Comparison of ENCODE assay signal across 26 cellular contexts in the genomic region with DNA sequence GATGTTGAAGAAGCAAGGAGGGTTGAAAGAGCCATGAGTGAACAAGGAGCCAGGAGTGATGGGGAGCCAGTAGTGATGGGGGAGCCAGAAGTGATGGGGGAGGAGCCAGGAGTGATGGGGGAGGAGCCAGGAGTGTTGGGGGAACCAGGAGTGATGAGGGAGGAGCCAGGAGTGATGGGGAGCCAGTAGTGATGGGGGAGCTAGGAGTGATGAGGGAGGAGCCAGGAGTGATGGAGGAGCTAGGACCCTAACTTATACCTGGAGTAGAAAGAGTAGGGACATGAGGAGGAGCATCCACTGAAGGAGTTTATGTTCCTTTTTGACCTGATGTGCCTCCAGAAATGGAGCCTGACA. TPM values are rescaled to one million over a fixed set of nuclear protein-coding genes. Genes with fewer than 3 reads are reported as not detected.
"Had no signal": no experiment of that assay in that cellular context is flagged by ENCODE, and none has a peak within 500 bp of the region (broad histone marks: within the 10 kb centered on the region; RNA-seq: fewer than 3 reads in every experiment).

No MANE protein-coding gene starts in this region.

- ATAC-seq: activated T-cell treated with anti-CD3 and anti-CD28 coated beads, Interleukin-2, amount 50 U/mL, for 4 hours; left lobe of liver; naive thymus-derived CD4-positive, alpha-beta T cell; psoas muscle; T-cell had no signal

- H3K4me3 ChIP-seq: adrenal gland, ascending aorta, colonic mucosa, heart right ventricle, lung, ovary, psoas muscle, right atrium auricular region, thoracic aorta, upper lobe of left lung had no signal

- H3K9me3 ChIP-seq: adrenal gland, ascending aorta, colonic mucosa, heart right ventricle, ovary, psoas muscle, right atrium auricular region, thoracic aorta, upper lobe of left lung had no signal

- H3K36me3 Mint-ChIP-seq: activated naive CD8-positive, alpha-beta T cell; naive thymus-derived CD4-positive, alpha-beta T cell; T-cell had no signal

- H3K27me3 ChIP-seq: adrenal gland, ascending aorta, brain microvascular endothelial cell, colonic mucosa, heart right ventricle, ovary, right atrium auricular region, upper lobe of left lung had no signal

- H3K27me3 Mint-ChIP-seq: activated naive CD8-positive, alpha-beta T cell had no signal

- H3K4me1 ChIP-seq: ascending aorta, colonic mucosa had no signal

- DNase-seq: activated CD4-positive, alpha-beta T cell treated with anti-CD3 and anti-CD28 coated beads, Interleukin-2, amount 10 ng/mL, durations not matched to agents 7 days and 5 days; activated CD4-positive, CD25-positive, alpha-beta regulatory T cell treated with anti-CD3 and anti-CD28 coated beads, Interleukin-2, amount 50 U/mL, for 72 hours; activated CD8-positive, alpha-beta memory T cell treated with anti-CD3 and anti-CD28 coated beads for 24 hours; activated CD8-positive, alpha-beta memory T cell treated with anti-CD3 and anti-CD28 coated beads, Interleukin-2, amount 50 U/mL, for 4 hours; activated naive CD4-positive, alpha-beta T cell; activated T-cell treated with anti-CD3 and anti-CD28 coated beads, Interleukin-2, amount 50 U/mL, for 4 hours; brain microvascular endothelial cell; colonic mucosa; heart right ventricle; naive thymus-derived CD4-positive, alpha-beta T cell; ovary; psoas muscle; stimulated activated CD4-positive, alpha-beta T cell treated with anti-CD3 and anti-CD28 coated beads, Interleukin-4, amount 100 ng/mL, for 24 hours; stimulated activated naive CD4-positive, alpha-beta T cell treated with Interleukin-2 at 50 U/mL for 16 hours; T-cell; upper lobe of left lung had no signal

- H3K36me3 ChIP-seq: adrenal gland, ascending aorta, brain microvascular endothelial cell, colonic mucosa, heart right ventricle, ovary, right atrium auricular region, thoracic aorta, upper lobe of left lung, WERI-Rb-1 had no signal

- H3K27ac ChIP-seq: ascending aorta, brain microvascular endothelial cell, colonic mucosa, ovary, psoas muscle, thoracic aorta, upper lobe of left lung had no signal

- H3K4me3 Mint-ChIP-seq: activated CD4-positive, alpha-beta T cell treated with anti-CD3 and anti-CD28 coated beads, Interleukin-2, amount 10 ng/mL, durations not matched to agents 7 days and 5 days; activated naive CD8-positive, alpha-beta T cell; activated T-cell treated with anti-CD3 and anti-CD28 coated beads, Interleukin-2, amount 50 U/mL, for 4 hours; naive thymus-derived CD4-positive, alpha-beta T cell; T-cell; T-helper 2 cell treated with Interferon-gamma antibody and Interleukin-4, amounts not matched to agents 5 μg/mL and 100 μg/mL, for 36 hours had no signal

- H3K27ac Mint-ChIP-seq: activated CD4-positive, alpha-beta T cell treated with anti-CD3 and anti-CD28 coated beads, Interleukin-2, amount 10 ng/mL, durations not matched to agents 7 days and 5 days; activated naive CD8-positive, alpha-beta T cell; activated T-helper 2 cell treated with anti-CD3 and anti-CD28 coated beads, Interferon-gamma antibody, Interleukin-2, Interleukin-4, amounts not matched to agents 10 μg/mL and 5 μg/mL and 100 μg/mL, durations not matched to agents 14 hours and 24 hours and 36 hours; naive thymus-derived CD4-positive, alpha-beta T cell; T-cell; T-helper 2 cell treated with Interferon-gamma antibody and Interleukin-4, amounts not matched to agents 5 μg/mL and 100 μg/mL, for 36 hours had no signal

- H3K4me1 Mint-ChIP-seq: activated CD4-positive, alpha-beta T cell treated with anti-CD3 and anti-CD28 coated beads, Interleukin-2, amount 10 ng/mL, durations not matched to agents 7 days and 5 days; T-cell had no signal

- H3K9me3 Mint-ChIP-seq: activated CD4-positive, alpha-beta T cell treated with anti-CD3 and anti-CD28 coated beads, Interleukin-2, amount 10 ng/mL, durations not matched to agents 7 days and 5 days; activated T-cell treated with anti-CD3 and anti-CD28 coated beads, Interleukin-2, amount 50 U/mL, for 4 hours; activated T-helper 2 cell treated with anti-CD3 and anti-CD28 coated beads, Interferon-gamma antibody, Interleukin-2, Interleukin-4, amounts not matched to agents 10 μg/mL and 5 μg/mL and 100 μg/mL, durations not matched to agents 14 hours and 24 hours and 36 hours; naive thymus-derived CD4-positive, alpha-beta T cell; T-cell; T-helper 2 cell treated with Interferon-gamma antibody and Interleukin-4, amounts not matched to agents 5 μg/mL and 100 μg/mL, for 36 hours had no signal

RNA-seq across cellular contexts. Expression of a gene that starts 51.3 kb away (rescaled TPM):
- total RNA-seq: activated CD4-positive, alpha-beta T cell treated with anti-CD3 and anti-CD28 coated beads, Interleukin-2, amount 10 ng/mL, durations not matched to agents 7 days and 5 days; activated T-helper 2 cell treated with anti-CD3 and anti-CD28 coated beads, Interferon-gamma antibody, Interleukin-2, Interleukin-4, amounts not matched to agents 10 μg/mL and 5 μg/mL and 100 μg/mL, durations not matched to agents 14 hours and 24 hours and 36 hours had no signal
- polyA plus RNA-seq: naive thymus-derived CD4-positive, alpha-beta T cell had no signal
